In genomic region chr1:179169616-179170467, GRCh38 we compare ENCODE assay signal across 10 cellular contexts. TPM values are rescaled to one million over a fixed set of nuclear protein-coding genes. Genes with fewer than 3 reads are reported as not detected.
DNase-seq lines count a peak whose midpoint lies in the region; ATAC-seq and TF ChIP-seq lines count a peak whose summit lies in the region.
"Had no signal": no experiment of that assay in that cellular context is flagged by ENCODE, and none has a peak within 500 bp of the region (broad histone marks: within the 10 kb centered on the region; RNA-seq: fewer than 3 reads in every experiment).

No MANE protein-coding gene starts in this region.

- peak overlapping the region; percentile 54 for H3K4me2 ChIP-seq in PC-3 (ENCODE audit: low read length)
- peak overlapping the region; percentile 42 for H3K4me2 ChIP-seq in smooth muscle cell

- no peak for TF ChIP-seq EP300 in esophagus muscularis mucosa (IDR thresholded peaks at IDR 0.05)

- peaks cover 26% of the 10 kb centered on the region; the same call in 1 of the 2 replicates for H3K4me1 ChIP-seq in PC-3 (ENCODE audit: insufficient read depth, low read length)
- peaks cover 7 to 25% (median 19%) of the 10 kb centered on the region in 4 donors for H3K4me1 ChIP-seq in esophagus muscularis mucosa
- peaks cover 4% of the 10 kb centered on the region for H3K4me1 ChIP-seq in smooth muscle cell (ENCODE audit: low read depth)

- H3K4me3 ChIP-seq in PC-3 (ENCODE audit: low read length) (no peak overlapping the region), esophagus muscularis mucosa (no peak overlapping the region), smooth muscle cell (no peak overlapping the region)

- TF ChIP-seq CTCF in PC-3 (conservative IDR thresholded peaks at IDR 0.05; ENCODE audit: low read depth, low read length) = no peak
- TF ChIP-seq CTCF in esophagus muscularis mucosa (IDR thresholded peaks at IDR 0.05) = no peak
- TF ChIP-seq CTCF in smooth muscle cell (IDR thresholded peaks at IDR 0.05; ENCODE audit: borderline replicate concordance, insufficient read depth, poor library complexity, severe bottlenecking) = no peak

- no peaks in the 10 kb centered on the region for H3K9me3 Mint-ChIP-seq in activated T-helper 2 cell treated with anti-CD3 and anti-CD28 coated beads, Interferon-gamma antibody, Interleukin-2, Interleukin-4, amounts not matched to agents 10 μg/mL and 5 μg/mL and 100 μg/mL, durations not matched to agents 14 hours and 24 hours and 36 hours
- H3K9me3 Mint-ChIP-seq in naive thymus-derived CD8-positive, alpha-beta T cell = no peaks in the 10 kb centered on the region
- H3K9me3 Mint-ChIP-seq: T-cell had no signal

- no peaks in the 10 kb centered on the region for H3K4me1 Mint-ChIP-seq in activated T-helper 2 cell treated with anti-CD3 and anti-CD28 coated beads, Interferon-gamma antibody, Interleukin-2, Interleukin-4, amounts not matched to agents 10 μg/mL and 5 μg/mL and 100 μg/mL, durations not matched to agents 14 hours and 24 hours and 36 hours (ENCODE audit: low read depth)
- peaks cover 9 to 36% (median 14%) of the 10 kb centered on the region in 4 donors for H3K4me1 Mint-ChIP-seq in naive thymus-derived CD8-positive, alpha-beta T cell

- H3K27ac ChIP-seq in PC-3 (ENCODE audit: low read length) (peak overlapping the region; percentile 47), esophagus muscularis mucosa (replicated peaks in 1 of 4) (peak overlapping the region; percentile 4 to 45 (median 25)), smooth muscle cell (ENCODE audit: low read depth) (peak overlapping the region; percentile 58)

- H3K27me3 ChIP-seq in PC-3 (ENCODE audit: low read length) (no peaks in the 10 kb centered on the region), esophagus muscularis mucosa (no peaks in the 10 kb centered on the region), smooth muscle cell (ENCODE audit: low read depth) (no peaks in the 10 kb centered on the region)

- no peaks in the 10 kb centered on the region for H3K9me3 ChIP-seq in PC-3 (ENCODE audit: low read length)
- H3K9me3 ChIP-seq in esophagus muscularis mucosa = no peaks in the 10 kb centered on the region
- H3K9me3 ChIP-seq in smooth muscle cell (replicated peaks; ENCODE audit: low read depth) = no peaks in the 10 kb centered on the region

- H3K9ac ChIP-seq in PC-3 (ENCODE audit: low read length) (no peak overlapping the region), smooth muscle cell (ENCODE audit: low read depth) (no peak overlapping the region)

- WGBS in esophagus muscularis mucosa = 78% methylated on average over 3 of the region's 3 CpGs
- 55% methylated on average over 3 of the region's 3 CpGs for WGBS in smooth muscle cell (ENCODE audit: low lambda C conversion rate)

- no peaks in the 10 kb centered on the region for H4K20me1 ChIP-seq in PC-3 (ENCODE audit: low read length)
- H4K20me1 ChIP-seq in smooth muscle cell (ENCODE audit: low read depth) = no peaks in the 10 kb centered on the region

- H3K27ac Mint-ChIP-seq in activated T-helper 2 cell treated with anti-CD3 and anti-CD28 coated beads, Interferon-gamma antibody, Interleukin-2, Interleukin-4, amounts not matched to agents 10 μg/mL and 5 μg/mL and 100 μg/mL, durations not matched to agents 14 hours and 24 hours and 36 hours = no peak overlapping the region
- peak overlapping the region in 1 of 10 donors; percentile 13 for H3K27ac Mint-ChIP-seq in naive thymus-derived CD8-positive, alpha-beta T cell
- H3K27ac Mint-ChIP-seq: T-cell had no signal

- POLR2A ChIA-PET in PC-3 (lab: Charles Lee; ENCODE audit: unreplicated experiment) = no interaction called here
- POLR2A ChIA-PET in naive thymus-derived CD8-positive, alpha-beta T cell (lab: Charles Lee) = no interaction called here

- H3K27me3 Mint-ChIP-seq in activated T-helper 2 cell treated with anti-CD3 and anti-CD28 coated beads, Interferon-gamma antibody, Interleukin-2, Interleukin-4, amounts not matched to agents 10 μg/mL and 5 μg/mL and 100 μg/mL, durations not matched to agents 14 hours and 24 hours and 36 hours (ENCODE audit: low read depth) = no peaks in the 10 kb centered on the region
- no peaks in the 10 kb centered on the region for H3K27me3 Mint-ChIP-seq in naive thymus-derived CD8-positive, alpha-beta T cell
- H3K27me3 Mint-ChIP-seq: T-cell had no signal

- H3K79me2 ChIP-seq in PC-3 (ENCODE audit: low read length) = peaks cover 67% of the 10 kb centered on the region
- H3K79me2 ChIP-seq in smooth muscle cell (ENCODE audit: low read depth) = peaks cover 62% of the 10 kb centered on the region

- no TSS peak for BruUV-seq in PC-3 (replicated peaks; lab: Mats Ljungman, UMichigan)

- H3F3A ChIP-seq in PC-3 (ENCODE audit: low read length, unreplicated experiment) (no peaks in the 10 kb centered on the region), smooth muscle cell (ENCODE audit: low read depth) (no peaks in the 10 kb centered on the region)

- intact Hi-C loops in PC-3 (cut with micrococcal nuclease) = no loop called here
- intact Hi-C loops in esophagus muscularis mucosa (cut with DNase I) = no loop called here
- intact Hi-C loops in activated T-helper 2 cell treated with anti-CD3 and anti-CD28 coated beads, Interferon-gamma antibody, Interleukin-2, Interleukin-4, amounts not matched to agents 10 μg/mL and 5 μg/mL and 100 μg/mL, durations not matched to agents 14 hours and 24 hours and 36 hours (cut with micrococcal nuclease) = no loop called here

- TF ChIP-seq POLR2A in esophagus muscularis mucosa (IDR thresholded peaks at IDR 0.05; ENCODE audit: low read depth) = no peak

- no peak overlapping the region; the same call in 1 of the 2 replicates for H2AFZ ChIP-seq in PC-3 (ENCODE audit: low read length)
- no peak overlapping the region for H2AFZ ChIP-seq in smooth muscle cell (ENCODE audit: low read depth)

- H3K4me3 Mint-ChIP-seq in activated T-helper 2 cell treated with anti-CD3 and anti-CD28 coated beads, Interferon-gamma antibody, Interleukin-2, Interleukin-4, amounts not matched to agents 10 μg/mL and 5 μg/mL and 100 μg/mL, durations not matched to agents 14 hours and 24 hours and 36 hours (ENCODE audit: low read depth) = no peak overlapping the region
- no peak overlapping the region for H3K4me3 Mint-ChIP-seq in naive thymus-derived CD8-positive, alpha-beta T cell
- H3K4me3 Mint-ChIP-seq: T-cell had no signal

- H3K36me3 ChIP-seq in PC-3 (ENCODE audit: low read depth, low read length) (no peaks in the 10 kb centered on the region), esophagus muscularis mucosa (no peaks in the 10 kb centered on the region), smooth muscle cell (ENCODE audit: low read depth) (no peaks in the 10 kb centered on the region)

- CTCF ChIA-PET in PC-3 (lab: Charles Lee) = no interaction called here

- DNase-seq in HCEC 1CT = peak; percentile 88
- DNase-seq in PC-3 = peak; percentile 64
- no peak for DNase-seq in esophagus muscularis mucosa (ENCODE audit: extremely low spot score)
- no peak for DNase-seq in smooth muscle cell (lab: John Stamatoyannopoulos, UW; ENCODE audit: unreplicated experiment)
- no peak for DNase-seq in stimulated activated CD4-positive, alpha-beta T cell treated with anti-CD3 and anti-CD28 coated beads, Interleukin-4, amount 100 ng/mL, for 4 hours
- DNase-seq in activated T-helper 2 cell treated with anti-CD3 and anti-CD28 coated beads, Interferon-gamma antibody, Interleukin-2, Interleukin-4, amounts not matched to agents 10 μg/mL and 5 μg/mL and 100 μg/mL, durations not matched to agents 14 hours and 24 hours and 36 hours (ENCODE audit: low spot score) = no peak
- DNase-seq in naive thymus-derived CD8-positive, alpha-beta T cell = no peak
- DNase-seq: NCI-H2081, T-cell had no signal

- no peaks in the 10 kb centered on the region for H3K36me3 Mint-ChIP-seq in activated T-helper 2 cell treated with anti-CD3 and anti-CD28 coated beads, Interferon-gamma antibody, Interleukin-2, Interleukin-4, amounts not matched to agents 10 μg/mL and 5 μg/mL and 100 μg/mL, durations not matched to agents 14 hours and 24 hours and 36 hours (ENCODE audit: low read depth)
- peaks cover 0 to 9% (median 0%) of the 10 kb centered on the region in 3 donors for H3K36me3 Mint-ChIP-seq in naive thymus-derived CD8-positive, alpha-beta T cell

- H3K9me2 ChIP-seq in PC-3 (replicated peaks; ENCODE audit: low read length) = no peaks in the 10 kb centered on the region

- peak; percentile 58 for ATAC-seq in PC-3
- ATAC-seq in naive thymus-derived CD8-positive, alpha-beta T cell = no peak
- ATAC-seq in GM18867 (IDR thresholded peaks at IDR 0.05; ENCODE audit: unreplicated experiment) = no peak
- ATAC-seq: T-cell had no signal

RNA-seq across cellular contexts. Expression of gene ABL2, which starts 59.6 kb away (rescaled TPM):
- 15.9 and 19.2 TPM in 2 replicates for total RNA-seq in PC-3 (2014; rRNA removed)
- total RNA-seq in esophagus muscularis mucosa = 10 to 100 TPM; 12.9 to 37.3 (median 15.6) TPM
- 55.0 and 56.5 TPM in 2 replicates for total RNA-seq in smooth muscle cell
- 16.5 and 38.9 TPM in 2 replicates for polyA plus RNA-seq in smooth muscle cell
- 7.7 and 8.5 TPM in 2 replicates for total RNA-seq in activated T-helper 2 cell treated with anti-CD3 and anti-CD28 coated beads, Interferon-gamma antibody, Interleukin-2, Interleukin-4, amounts not matched to agents 10 μg/mL and 5 μg/mL and 100 μg/mL, durations not matched to agents 14 hours and 24 hours and 36 hours
- total RNA-seq in naive thymus-derived CD8-positive, alpha-beta T cell = 10 to 100 TPM; 15.9 to 19.3 TPM
- 1 to 10 TPM in 2 of 3 donors, under 1 TPM in 1; 0.45 to 2.2 (median 2.0) TPM for polyA plus RNA-seq in naive thymus-derived CD8-positive, alpha-beta T cell

Comparison
In these comparisons a context has a peak if more than half of its experiments do, and no peak if none do; other contexts are left out.
1. DNase-seq: peak in HCEC 1CT (single experiment) and PC-3 (single experiment); none in esophagus muscularis mucosa (single experiment), smooth muscle cell (single experiment), stimulated activated CD4-positive, alpha-beta T cell treated with anti-CD3 and anti-CD28 coated beads, Interleukin-4, amount 100 ng/mL, for 4 hours (0 of 2), activated T-helper 2 cell treated with anti-CD3 and anti-CD28 coated beads, Interferon-gamma antibody, Interleukin-2, Interleukin-4, amounts not matched to agents 10 μg/mL and 5 μg/mL and 100 μg/mL, durations not matched to agents 14 hours and 24 hours and 36 hours (single experiment) and naive thymus-derived CD8-positive, alpha-beta T cell (0 of 10).
2. Peak in every context shown above with its lines, with median percentiles within 50 percentile points of each other: H3K27ac ChIP-seq.